Comparison of ENCODE assay signal across 8 cellular contexts in the genomic region with DNA sequence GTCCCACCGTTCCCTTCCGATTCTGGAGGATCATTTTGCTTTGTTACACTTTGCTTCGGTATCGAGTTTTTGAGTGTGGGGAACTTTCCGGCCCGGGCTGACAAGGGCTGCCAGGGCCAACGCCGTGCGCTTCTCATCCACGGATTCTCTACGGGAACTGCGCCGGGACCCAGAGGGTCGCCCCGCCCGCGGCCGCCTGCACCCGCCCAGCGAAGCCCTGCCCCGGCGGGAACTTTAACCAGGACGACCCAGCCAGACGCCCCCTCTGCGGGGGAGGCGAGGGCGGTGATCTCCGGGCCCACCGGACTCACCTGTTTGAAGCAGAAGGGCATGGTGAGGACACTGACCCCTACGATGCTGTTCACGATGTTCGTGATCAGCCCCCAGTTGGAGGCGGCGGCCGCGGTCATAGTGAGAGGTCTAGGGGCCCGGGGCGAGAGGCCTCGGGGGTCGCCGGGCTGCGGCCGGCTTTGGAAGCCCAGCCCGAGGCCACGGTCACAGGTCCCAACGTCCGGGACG. TPM values are rescaled to one million over a fixed set of nuclear protein-coding genes. Genes with fewer than 3 reads are reported as not detected.
A peak's percentile ranks its signal among the peaks of the same experiment; 100 is the strongest.
DNase-seq lines count a peak whose midpoint lies in the region; ATAC-seq, FAIRE-seq and TF ChIP-seq lines count a peak whose summit lies in the region.

No MANE protein-coding gene starts in this region.

- DNase-seq in ACHN (peak; percentile 49), MG63 (peak; percentile 45), astrocyte (ENCODE audit: low read depth) (no peak), keratinocyte (ENCODE audit: low read depth, low spot score) (no peak), cortex of kidney (lab: John Stamatoyannopoulos, UW) (no peak)
- DNase-seq in stimulated activated naive CD8-positive, alpha-beta T cell treated with anti-CD3 and anti-CD28 coated beads, Interleukin-15, Interleukin-2, amounts not matched to agents 100 U/mL and 50 U/mL, for 24 hours = peak; percentile 38

- H3K9ac ChIP-seq in astrocyte (ENCODE audit: low read length) (peak overlapping the region; percentile 94), keratinocyte (ENCODE audit: control insufficient read depth, extremely low read depth, insufficient read depth, low read length) (peak overlapping the region; percentile 89)

- H3K27ac Mint-ChIP-seq in astrocyte (ENCODE audit: unreplicated experiment) = no peak overlapping the region

- ATAC-seq in GM19395 (IDR thresholded peaks at IDR 0.05; ENCODE audit: unreplicated experiment) (peak; percentile 22), HG02973 (IDR thresholded peaks at IDR 0.05; ENCODE audit: unreplicated experiment) (no peak)
- no peak for ATAC-seq in stimulated activated naive CD8-positive, alpha-beta T cell treated with anti-CD3 and anti-CD28 coated beads, Interleukin-15, Interleukin-2, amounts not matched to agents 100 U/mL and 50 U/mL, for 24 hours

- H3K4me2 ChIP-seq in astrocyte (ENCODE audit: low read length) (peak overlapping the region; percentile 88), keratinocyte (ENCODE audit: control insufficient read depth, extremely low read depth, insufficient read depth, low read depth, low read length) (peak overlapping the region; percentile 79)

- H4K20me1 ChIP-seq in astrocyte (ENCODE audit: insufficient read depth, low read length) (peaks cover 24% of the 10 kb centered on the region), keratinocyte (ENCODE audit: control insufficient read depth, extremely low read depth, insufficient read depth, low read length) (peaks cover 3% of the 10 kb centered on the region)

- H3K4me3 ChIP-seq in MG63 (peak overlapping the region; percentile 89), astrocyte (ENCODE audit: insufficient read depth, low read depth, low read length) (peak overlapping the region; percentile 73), keratinocyte (ENCODE audit: control insufficient read depth in 2 of 3, extremely low read depth in 1 of 3, insufficient read depth in 2 of 3, low read depth in 1 of 3, low read length in 3 of 3) (peak overlapping the region; percentile 89 to 95 (median 89))

- peaks cover 9% of the 10 kb centered on the region for H3K4me1 Mint-ChIP-seq in astrocyte (ENCODE audit: low read depth, unreplicated experiment)

- no peaks in the 10 kb centered on the region for H3K27me3 Mint-ChIP-seq in astrocyte (ENCODE audit: low read depth, unreplicated experiment)

- H3K4me1 ChIP-seq in astrocyte (ENCODE audit: insufficient read depth, low read length) (peaks cover 11% of the 10 kb centered on the region), keratinocyte (ENCODE audit: control insufficient read depth, extremely low read depth, insufficient read depth, low read length) (peaks cover 15% of the 10 kb centered on the region)

- in situ Hi-C loops in ACHN (cut with HindIII; ENCODE audit: low pct_ligation_motif_present, low pct_unique_long_range_greater_than_20kb, low sequenced_read_pairs) = no loop called here

- TF ChIP-seq CTCF in astrocyte (IDR thresholded peaks at IDR 0.05; ENCODE audit: insufficient read depth, low read depth, low read length) (no peak), keratinocyte (optimal IDR thresholded peaks at IDR 0.05 in 1 of 3, IDR thresholded peaks at IDR 0.05 in 1 of 3, conservative IDR thresholded peaks at IDR 0.05 in 1 of 3; ENCODE audit: extremely low read depth in 1 of 3, insufficient read depth in 2 of 3, low read length in 3 of 3) (no peak)

- peak overlapping the region; percentile 95 for H2AFZ ChIP-seq in astrocyte (ENCODE audit: low read depth, low read length)
- peak overlapping the region; percentile 22 for H2AFZ ChIP-seq in keratinocyte (ENCODE audit: control insufficient read depth, low read length)

- peaks cover 9% of the 10 kb centered on the region for H3K36me3 Mint-ChIP-seq in astrocyte (ENCODE audit: low read depth, unreplicated experiment)

- H3K27me3 ChIP-seq in MG63 = no peaks in the 10 kb centered on the region
- no peaks in the 10 kb centered on the region for H3K27me3 ChIP-seq in astrocyte (ENCODE audit: insufficient read depth, low read length)
- H3K27me3 ChIP-seq in keratinocyte (ENCODE audit: control insufficient read depth, extremely low read depth, insufficient read depth, low read length) = no peaks in the 10 kb centered on the region

- H3K9me3 ChIP-seq in MG63 (no peaks in the 10 kb centered on the region), astrocyte (ENCODE audit: insufficient read depth, low read depth, low read length) (no peaks in the 10 kb centered on the region), keratinocyte (ENCODE audit: control insufficient read depth, low read depth, low read length) (no peaks in the 10 kb centered on the region)

- dilution Hi-C loops in keratinocyte (cut with MboI; ENCODE audit: extremely low pct_ligation_motif_present, low sequenced_read_pairs) = no loop called here

- H3K36me3 ChIP-seq in MG63 = peaks cover 14% of the 10 kb centered on the region
- peaks cover 5% of the 10 kb centered on the region for H3K36me3 ChIP-seq in astrocyte (ENCODE audit: insufficient read depth, low read length)
- peaks cover 0 to 4% of the 10 kb centered on the region in 2 experiments for H3K36me3 ChIP-seq in keratinocyte (ENCODE audit: control insufficient read depth in 2 of 2, extremely low read depth in 1 of 2, insufficient read depth in 2 of 2, low read length in 2 of 2)

- H3K79me2 ChIP-seq in astrocyte (ENCODE audit: insufficient read depth, low read length) (peaks cover 55% of the 10 kb centered on the region), keratinocyte (ENCODE audit: control insufficient read depth, insufficient read depth, low read length) (peaks cover 32% of the 10 kb centered on the region)

- H3K27ac ChIP-seq in astrocyte (ENCODE audit: low read depth, low read length) = peak overlapping the region; percentile 66
- H3K27ac ChIP-seq in keratinocyte (ENCODE audit: control insufficient read depth, insufficient read depth, low read length) = peak overlapping the region; percentile 86

- no peaks in the 10 kb centered on the region for H3K9me1 ChIP-seq in keratinocyte (ENCODE audit: control insufficient read depth, extremely low read depth, insufficient read depth, low read length)

- FAIRE-seq in astrocyte (lab: Jason Lieb, UNC) (no peak), keratinocyte (lab: Jason Lieb, UNC) (no peak)

- peak overlapping the region; percentile 92 for H3K4me3 Mint-ChIP-seq in astrocyte (ENCODE audit: unreplicated experiment)

- H3K9me3 Mint-ChIP-seq in astrocyte (ENCODE audit: unreplicated experiment) = no peaks in the 10 kb centered on the region

RNA-seq across cellular contexts. Expression of a gene that starts 0.5 kb away (rescaled TPM):
- 76.4 and 121 TPM in 2 replicates for total RNA-seq in MG63 (2014; rRNA removed; shearing (Covaris generic); ENCODE audit: low replicate concordance)
- 71.4 and 80.3 TPM in 2 replicates for total RNA-seq in astrocyte
- 16.8 to 21.2 TPM (median 20.9 TPM) in 3 replicates for polyA plus RNA-seq in keratinocyte
- 10.1 TPM for polyA plus RNA-seq in keratinocyte (2011; ENCODE audit: low read depth)
- 7.3 and 14.6 TPM in 2 replicates for polyA plus RNA-seq in keratinocyte (2011; cell fraction: cytosol; rRNA removed)
- polyA plus RNA-seq in keratinocyte (2011; cell fraction: nucleus; rRNA removed) = 61.8 and 98.8 TPM in 2 replicates
- polyA plus RNA-seq in keratinocyte (2012; ENCODE audit: low replicate concordance) = 17.6 and 29.3 TPM in 2 replicates
- 33.0 to 40.6 TPM (median 39.1 TPM) in 3 replicates for polyA minus RNA-seq in keratinocyte
- 51.6 TPM for polyA minus RNA-seq in keratinocyte (2011; cell fraction: cytosol; rRNA and poly(A)+ RNA removed)
- 72.5 and 76.3 TPM in 2 replicates for polyA minus RNA-seq in keratinocyte (2011; cell fraction: nucleus; rRNA and poly(A)+ RNA removed)

RNA-seq across cellular contexts. Expression of a gene that starts 55.5 kb away (rescaled TPM):
- total RNA-seq in MG63 (2014; rRNA removed; shearing (Covaris generic); ENCODE audit: low replicate concordance) = 63.1 and 163 TPM in 2 replicates
- total RNA-seq in astrocyte = 52.6 and 67.2 TPM in 2 replicates
- polyA plus RNA-seq in keratinocyte = 99.5 to 171 TPM (median 109 TPM) in 3 replicates
- polyA plus RNA-seq in keratinocyte (2011; ENCODE audit: low read depth) = 100 TPM
- 123 and 134 TPM in 2 replicates for polyA plus RNA-seq in keratinocyte (2011; cell fraction: cytosol; rRNA removed)
- polyA plus RNA-seq in keratinocyte (2011; cell fraction: nucleus; rRNA removed) = 38.5 and 77.5 TPM in 2 replicates
- polyA plus RNA-seq in keratinocyte (2012; ENCODE audit: low replicate concordance) = 96.5 and 141 TPM in 2 replicates
- 2.4 to 24.7 TPM (median 18.3 TPM) in 3 replicates for polyA minus RNA-seq in keratinocyte
- 8.6 TPM for polyA minus RNA-seq in keratinocyte (2011; cell fraction: cytosol; rRNA and poly(A)+ RNA removed)
- polyA minus RNA-seq in keratinocyte (2011; cell fraction: nucleus; rRNA and poly(A)+ RNA removed) = 4.9 and 12.4 TPM in 2 replicates

RNA-seq across cellular contexts. Expression of a gene that starts 55.7 kb away (rescaled TPM):
- 19.5 and 20.4 TPM in 2 replicates for total RNA-seq in MG63 (2014; rRNA removed; shearing (Covaris generic); ENCODE audit: low replicate concordance)
- total RNA-seq in astrocyte = 26.4 and 28.7 TPM in 2 replicates
- 7.1 to 11.5 TPM (median 8.8 TPM) in 3 replicates for polyA plus RNA-seq in keratinocyte
- 4.3 TPM for polyA plus RNA-seq in keratinocyte (2011; ENCODE audit: low read depth)
- polyA plus RNA-seq in keratinocyte (2011; cell fraction: cytosol; rRNA removed) = 2.7 and 5.9 TPM in 2 replicates
- 60.1 and 68.9 TPM in 2 replicates for polyA plus RNA-seq in keratinocyte (2011; cell fraction: nucleus; rRNA removed)
- 7.4 and 13.0 TPM in 2 replicates for polyA plus RNA-seq in keratinocyte (2012; ENCODE audit: low replicate concordance)
- polyA minus RNA-seq in keratinocyte = 5.5 to 8.6 TPM (median 7.7 TPM) in 3 replicates
- 8.2 TPM for polyA minus RNA-seq in keratinocyte (2011; cell fraction: cytosol; rRNA and poly(A)+ RNA removed)
- polyA minus RNA-seq in keratinocyte (2011; cell fraction: nucleus; rRNA and poly(A)+ RNA removed) = 18.8 and 20.6 TPM in 2 replicates

Comparison
In these comparisons a context has a peak if more than half of its experiments do, and no peak if none do; other contexts are left out.
1. DNase-seq: peak in ACHN (single experiment), MG63 (single experiment) and stimulated activated naive CD8-positive, alpha-beta T cell treated with anti-CD3 and anti-CD28 coated beads, Interleukin-15, Interleukin-2, amounts not matched to agents 100 U/mL and 50 U/mL, for 24 hours (single experiment); none in astrocyte (single experiment), keratinocyte (single experiment) and cortex of kidney (single experiment).
2. Peak in every context shown above with its lines, with median percentiles within 50 percentile points of each other: H3K4me3 ChIP-seq.